ENCODE assay signal across 8 cellular contexts in the genomic region with DNA sequence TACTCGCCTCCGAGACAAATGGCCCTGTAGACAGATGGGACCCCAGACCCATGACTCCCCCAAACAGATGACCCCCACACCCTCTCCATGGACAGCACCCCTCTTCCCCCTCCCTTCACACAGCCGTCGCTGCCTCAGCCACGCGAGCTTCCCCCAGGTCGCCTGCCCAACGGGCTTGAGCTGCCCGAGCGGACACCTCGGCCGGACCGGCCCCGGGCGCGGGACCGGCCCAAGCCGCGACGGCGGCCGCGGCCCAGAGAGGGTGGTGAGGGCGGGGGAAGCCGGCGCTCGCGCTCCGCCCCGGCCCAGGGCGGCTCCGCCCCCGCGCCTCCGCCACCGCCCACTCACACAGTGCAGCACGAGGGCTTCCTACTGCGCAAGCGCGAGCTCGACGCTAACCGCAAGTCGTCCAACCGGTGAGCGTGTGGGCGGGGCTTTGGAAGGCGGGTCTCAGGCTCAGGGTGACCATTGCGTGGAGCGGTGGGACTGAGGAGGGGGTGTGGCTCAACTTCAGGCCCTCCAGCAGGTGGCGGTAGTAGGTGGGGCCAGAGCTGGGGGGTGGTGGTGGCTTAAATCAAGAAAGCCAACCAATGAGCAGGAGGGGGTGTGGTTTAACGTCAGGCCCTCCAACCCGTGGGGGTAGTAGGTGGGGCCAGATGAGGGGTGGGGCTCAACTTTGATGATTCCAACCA. TPM values are rescaled to one million over a fixed set of nuclear protein-coding genes. Genes with fewer than 3 reads are reported as not detected.
DNase-seq lines count a peak whose midpoint lies in the region; TF ChIP-seq lines count a peak whose summit lies in the region.

No MANE protein-coding gene starts in this region.

- TF ChIP-seq CTCF in Loucy (conservative IDR thresholded peaks at IDR 0.05; ENCODE audit: low read length) (peak; percentile 67), fibroblast of villous mesenchyme (IDR thresholded peaks at IDR 0.05; ENCODE audit: insufficient read depth, low read depth, low read length) (no peak), neural cell (IDR thresholded peaks at IDR 0.05; ENCODE audit: poor library complexity, severe bottlenecking) (peak; percentile 89)

- DNase-seq in ELF-1 (ENCODE audit: low read depth, low spot score), result peak; percentile 99
- DNase-seq in H7, result peak; percentile 99
- peak; percentile 92 for DNase-seq in activated effector memory CD4-positive, alpha-beta T cell treated with Interleukin-2 at 50 U/mL for 16 hours
- DNase-seq in fibroblast of villous mesenchyme (ENCODE audit: low read depth), result peak; percentile 99

- H3K79me2 ChIP-seq in Loucy (ENCODE audit: insufficient read depth, low read length), result no peaks in the 10 kb centered on the region
- no peaks in the 10 kb centered on the region for H3K79me2 ChIP-seq in neural cell (replicated peaks; ENCODE audit: insufficient read depth, low read length)

- H3K27me3 ChIP-seq in H7 (ENCODE audit: control insufficient read depth, insufficient read depth, low read length), result peaks cover 47% of the 10 kb centered on the region
- no peaks in the 10 kb centered on the region for H3K27me3 ChIP-seq in Loucy (ENCODE audit: insufficient read depth, low read length, poor library complexity, severe bottlenecking)
- H3K27me3 ChIP-seq in neural cell (ENCODE audit: insufficient read depth, low read depth, low read length), result peaks cover 41% of the 10 kb centered on the region

- no peaks in the 10 kb centered on the region for H3K9me3 Mint-ChIP-seq in stimulated activated naive CD8-positive, alpha-beta T cell treated with anti-CD3 and anti-CD28 coated beads, Interleukin-15, Interleukin-2, amounts not matched to agents 100 ng/mL and 50 ng/mL, for 24 hours

- H3K27ac Mint-ChIP-seq in stimulated activated naive CD8-positive, alpha-beta T cell treated with anti-CD3 and anti-CD28 coated beads, Interleukin-15, Interleukin-2, amounts not matched to agents 100 ng/mL and 50 ng/mL, for 24 hours, result peak overlapping the region; percentile 73

- H3F3A ChIP-seq in Loucy (ENCODE audit: low read depth) (no peaks in the 10 kb centered on the region), neural cell (ENCODE audit: insufficient read depth, low read length, poor library complexity, severe bottlenecking) (no peaks in the 10 kb centered on the region)

- H3K4me2 ChIP-seq in Loucy (ENCODE audit: low read depth, low read length, poor library complexity, severe bottlenecking) (peak overlapping the region; percentile 85), neural cell (ENCODE audit: low read length) (no peak overlapping the region)

- peak; percentile 61 for TF ChIP-seq RAD21 in neural cell (conservative IDR thresholded peaks at IDR 0.05)

- TF ChIP-seq POLR2A in Raji (IDR thresholded peaks at IDR 0.05; ENCODE audit: insufficient read depth, low read depth, low read length), result peak; percentile 55

- peak overlapping the region; percentile 68 for H3K4me3 Mint-ChIP-seq in stimulated activated naive CD8-positive, alpha-beta T cell treated with anti-CD3 and anti-CD28 coated beads, Interleukin-15, Interleukin-2, amounts not matched to agents 100 ng/mL and 50 ng/mL, for 24 hours

- H3K27me3 Mint-ChIP-seq in stimulated activated naive CD8-positive, alpha-beta T cell treated with anti-CD3 and anti-CD28 coated beads, Interleukin-15, Interleukin-2, amounts not matched to agents 100 ng/mL and 50 ng/mL, for 24 hours, result peaks cover 37% of the 10 kb centered on the region

- no peaks in the 10 kb centered on the region for H3K9me3 ChIP-seq in Loucy (ENCODE audit: insufficient read depth, low read depth, low read length)
- no peaks in the 10 kb centered on the region for H3K9me3 ChIP-seq in neural cell (ENCODE audit: low read length)

- H3K4me3 ChIP-seq in H7 (ENCODE audit: insufficient read depth, low read depth, low read length) (peak overlapping the region; percentile 33; the same call in 1 of the 2 replicates), Loucy (ENCODE audit: low read length, poor library complexity, severe bottlenecking) (peak overlapping the region; percentile 72), fibroblast of villous mesenchyme (ENCODE audit: low read depth, low read length) (peak overlapping the region; percentile 68), neural cell (ENCODE audit: low read length) (peak overlapping the region; percentile 65)

- no peaks in the 10 kb centered on the region for H3K36me3 Mint-ChIP-seq in stimulated activated naive CD8-positive, alpha-beta T cell treated with anti-CD3 and anti-CD28 coated beads, Interleukin-15, Interleukin-2, amounts not matched to agents 100 ng/mL and 50 ng/mL, for 24 hours (ENCODE audit: low read depth)

- TF ChIP-seq EP300 in neural cell (conservative IDR thresholded peaks at IDR 0.05; ENCODE audit: poor library complexity, severe bottlenecking), result peak; percentile 28

- no peak overlapping the region for H3K27ac ChIP-seq in neural cell (ENCODE audit: low read length)

- H3K4me1 Mint-ChIP-seq in stimulated activated naive CD8-positive, alpha-beta T cell treated with anti-CD3 and anti-CD28 coated beads, Interleukin-15, Interleukin-2, amounts not matched to agents 100 ng/mL and 50 ng/mL, for 24 hours (ENCODE audit: low read depth), result peaks cover 14% of the 10 kb centered on the region

- peak overlapping the region; percentile 79 for H2AFZ ChIP-seq in Loucy (ENCODE audit: low read length)
- H2AFZ ChIP-seq in neural cell (ENCODE audit: low read depth, low read length), result no peak overlapping the region

- H4K20me1 ChIP-seq in Loucy (ENCODE audit: insufficient read depth, low read length, poor library complexity, severe bottlenecking), result no peaks in the 10 kb centered on the region
- H4K20me1 ChIP-seq in neural cell (ENCODE audit: insufficient read depth), result no peaks in the 10 kb centered on the region

- H3K36me3 ChIP-seq in H7 (replicated peaks; ENCODE audit: control insufficient read depth, insufficient read depth, low read length), result no peaks in the 10 kb centered on the region
- no peaks in the 10 kb centered on the region for H3K36me3 ChIP-seq in Loucy (ENCODE audit: insufficient read depth, low read length)
- no peaks in the 10 kb centered on the region for H3K36me3 ChIP-seq in neural cell (ENCODE audit: insufficient read depth, low read length)

- H3K9me2 ChIP-seq in Loucy (replicated peaks; ENCODE audit: low read depth, low read length), result no peaks in the 10 kb centered on the region
- no peaks in the 10 kb centered on the region for H3K9me2 ChIP-seq in neural cell (ENCODE audit: insufficient read depth, low read length)

- H3K9ac ChIP-seq in Loucy (ENCODE audit: low read depth, low read length, poor library complexity, severe bottlenecking) (peak overlapping the region; percentile 66), neural cell (ENCODE audit: low read length) (peak overlapping the region; percentile 56)

- H3K4me1 ChIP-seq in Loucy (ENCODE audit: insufficient read depth, low read length, poor library complexity, severe bottlenecking), result peaks cover 5% of the 10 kb centered on the region

TF ChIP-seq in neural cell, 6 proteins besides CTCF, POLR2A, EP300 and RAD21:
- TF ChIP-seq TAF1 (IDR thresholded peaks at IDR 0.05; ENCODE audit: low read depth) (no peak), POLR2AphosphoS5 (IDR thresholded peaks at IDR 0.05) (peak; percentile 25), SMC3 (conservative IDR thresholded peaks at IDR 0.05; ENCODE audit: poor library complexity) (peak; percentile 56), MXI1 (conservative IDR thresholded peaks at IDR 0.05; ENCODE audit: poor library complexity, severe bottlenecking) (peak; percentile 62), REST (IDR thresholded peaks at IDR 0.05; ENCODE audit: borderline replicate concordance) (no peak), EZH2 (IDR thresholded peaks at IDR 0.05; ENCODE audit: borderline replicate concordance, insufficient read depth, low read length, poor library complexity, severe bottlenecking) (no peak)

RNA-seq across cellular contexts. Expression of gene SHKBP1, which starts 6.2 kb away (rescaled TPM):
- 52.3 and 58.2 TPM in 2 replicates for total RNA-seq in H7 (2014; rRNA removed; shearing (Covaris generic))
- total RNA-seq in fibroblast of villous mesenchyme, result 17.7 and 20.9 TPM in 2 replicates
- 3.8 and 6.3 TPM in 2 replicates for polyA plus RNA-seq in neural cell
- 8.6 and 13.1 TPM in 2 replicates for polyA minus RNA-seq in neural cell

RNA-seq across cellular contexts. Expression of gene LTBP4, which starts 30.7 kb away (rescaled TPM):
- 54.6 and 83.1 TPM in 2 replicates for total RNA-seq in H7 (2014; rRNA removed; shearing (Covaris generic))
- 18.4 and 21.2 TPM in 2 replicates for total RNA-seq in fibroblast of villous mesenchyme
- 55.6 and 59.7 TPM in 2 replicates for polyA plus RNA-seq in neural cell
- polyA minus RNA-seq in neural cell, result 47.0 and 49.8 TPM in 2 replicates
